21 cellular contexts compared by ENCODE assay signal in genomic region chr7:121766676-121767075, GRCh38.
DNase-seq lines count a peak whose midpoint lies in the region; ATAC-seq, FAIRE-seq and TF ChIP-seq lines count a peak whose summit lies in the region.
"Had no signal": no experiment of that assay in that cellular context is flagged by ENCODE, and none has a peak within 500 bp of the region (broad histone marks: within the 10 kb centered on the region; RNA-seq: fewer than 3 reads in every experiment).

No MANE protein-coding gene starts in this region.

- no peak for FAIRE-seq in A549 (lab: Jason Lieb, UNC)
- no peak for FAIRE-seq in H1 (lab: Jason Lieb, UNC)
- FAIRE-seq: D721Med, G401.6, GM12891, GM19239 had no signal

- H4K8ac ChIP-seq in IMR-90 (ENCODE audit: low read depth in 2 of 2, low read length in 2 of 2) (no peak overlapping the region), H1 (ENCODE audit: extremely low read depth, insufficient read depth, low read length) (no peak overlapping the region), neuronal stem cell (ENCODE audit: low read depth, low read length) (no peak overlapping the region)

- TF ChIP-seq CTCF in A549 (IDR thresholded peaks at IDR 0.05) (no peak), IMR-90 (conservative IDR thresholded peaks at IDR 0.05; ENCODE audit: low read depth, low read length) (no peak), H1 (IDR thresholded peaks at IDR 0.05; ENCODE audit: control extremely low read depth in 1 of 3, insufficient read depth in 1 of 3, low read depth in 1 of 3, low read length in 3 of 3) (no peak), gastrocnemius medialis (IDR thresholded peaks at IDR 0.05 in 4 of 5, conservative IDR thresholded peaks at IDR 0.05 in 1 of 5) (no peak)

- no peak overlapping the region for H3K4me3 ChIP-seq in A549
- H3K4me3 ChIP-seq in IMR-90 (ENCODE audit: insufficient read depth, low read depth, low read length) = no peak overlapping the region
- no peak overlapping the region for H3K4me3 ChIP-seq in H1 (ENCODE audit: extremely low read depth in 1 of 4, insufficient read depth in 2 of 4, low read depth in 3 of 4, low read length in 4 of 4)
- H3K4me3 ChIP-seq in neuronal stem cell (ENCODE audit: low read length in 2 of 2) = no peak overlapping the region
- no peak overlapping the region for H3K4me3 ChIP-seq in gastrocnemius medialis
- H3K4me3 ChIP-seq: BLaER1 treated with 17β-estradiol and CSF1 and Interleukin-3, amounts not matched to agents 10 nM and 100 nM had no signal

- no peak overlapping the region for H4K5ac ChIP-seq in IMR-90 (ENCODE audit: low read depth, low read length)
- no peak overlapping the region for H4K5ac ChIP-seq in H1 (ENCODE audit: insufficient read length, low read depth, low read length)

- H3K9me3 ChIP-seq in A549 (no peaks in the 10 kb centered on the region), IMR-90 (ENCODE audit: control insufficient read depth, insufficient read depth, low read length) (no peaks in the 10 kb centered on the region), H1 (ENCODE audit: insufficient read depth in 2 of 2, low read depth in 1 of 2, low read length in 1 of 2) (no peaks in the 10 kb centered on the region), neuronal stem cell (replicated peaks in 1 of 2; ENCODE audit: control insufficient read depth in 2 of 2, insufficient read depth in 1 of 2, low read depth in 1 of 2, low read length in 2 of 2) (no peaks in the 10 kb centered on the region), gastrocnemius medialis (no peaks in the 10 kb centered on the region)
- H3K9me3 ChIP-seq: Caco-2 had no signal

- H3K4me1 ChIP-seq in A549 (no peaks in the 10 kb centered on the region), IMR-90 (ENCODE audit: control insufficient read depth, insufficient read depth, low read length) (no peaks in the 10 kb centered on the region), H1 (replicated peaks in 1 of 4; ENCODE audit: control insufficient read depth in 3 of 4, insufficient read depth in 4 of 4, low read length in 3 of 4) (no peaks in the 10 kb centered on the region), neuronal stem cell (ENCODE audit: control insufficient read depth in 2 of 2, insufficient read depth in 1 of 2, low read depth in 1 of 2, low read length in 2 of 2) (peaks cover 2% of the 10 kb centered on the region in 2 donors), gastrocnemius medialis (no peaks in the 10 kb centered on the region)
- H3K4me1 ChIP-seq: BLaER1 treated with 17β-estradiol and CSF1 and Interleukin-3, amounts not matched to agents 10 nM and 100 nM; Caco-2 had no signal

- DNase-seq in A549 (ENCODE audit: low read depth in 1 of 2, low spot score in 1 of 2) = no peak
- DNase-seq in IMR-90 = no peak
- no peak for DNase-seq in H1 (ENCODE audit: low read depth in 1 of 2, low spot score in 2 of 2)
- DNase-seq in neuronal stem cell (ENCODE audit: low spot score) = no peak
- DNase-seq in gastrocnemius medialis = no peak
- no peak for DNase-seq in foreskin melanocyte
- no peak for DNase-seq in globus pallidus (ENCODE audit: low spot score)
- DNase-seq: 8988T; AML-193; Caco-2; Calu3; CD4-positive, alpha-beta T cell; CD8-positive, alpha-beta T cell; DMS79 treated with DMSO at 0.1 percent for 48 hours; GF-D8 had no signal

- H4K20me1 ChIP-seq in IMR-90 (ENCODE audit: insufficient read depth, low read length) (no peaks in the 10 kb centered on the region), H1 (replicated peaks in 1 of 2; ENCODE audit: control insufficient read depth in 1 of 2, insufficient read depth in 2 of 2, low read length in 2 of 2) (no peaks in the 10 kb centered on the region)
- H4K20me1 ChIP-seq: BLaER1 treated with 17β-estradiol and CSF1 and Interleukin-3, amounts not matched to agents 10 nM and 100 nM had no signal

- H3K27me3 ChIP-seq in IMR-90 (ENCODE audit: control insufficient read depth, insufficient read depth, low read length) = no peaks in the 10 kb centered on the region
- peaks cover 0 to 1% (median 0%) of the 10 kb centered on the region in 4 experiments; a peak in 1 of 7 replicates for H3K27me3 ChIP-seq in H1 (replicated peaks in 1 of 4; ENCODE audit: control insufficient read depth in 3 of 4, extremely low read depth in 1 of 4, insufficient read depth in 3 of 4, low read length in 3 of 4)
- no peaks in the 10 kb centered on the region for H3K27me3 ChIP-seq in neuronal stem cell (ENCODE audit: control insufficient read depth in 3 of 3, insufficient read depth in 3 of 3, low read depth in 1 of 3, low read length in 3 of 3)
- no peaks in the 10 kb centered on the region for H3K27me3 ChIP-seq in gastrocnemius medialis
- H3K27me3 ChIP-seq: BLaER1 treated with 17β-estradiol and CSF1 and Interleukin-3, amounts not matched to agents 10 nM and 100 nM had no signal

- TF ChIP-seq RAD21 in A549 (conservative IDR thresholded peaks at IDR 0.05 in 1 of 2, IDR thresholded peaks at IDR 0.05 in 1 of 2) (no peak), IMR-90 (IDR thresholded peaks at IDR 0.05; ENCODE audit: low read length) (no peak), H1 (IDR thresholded peaks at IDR 0.05 in 1 of 2, conservative IDR thresholded peaks at IDR 0.05 in 1 of 2; ENCODE audit: low read depth in 2 of 2, low read length in 2 of 2) (no peak)

- dilution Hi-C loops in IMR-90 (cut with HindIII; ENCODE audit: low sequenced_read_pairs, unreplicated experiment) = no loop called here

- intact Hi-C loops in IMR-90 (cut with micrococcal nuclease) = no loop called here
- intact Hi-C loops in gastrocnemius medialis (cut with DNase I; ENCODE audit: low total_unique reads) = no loop called here

- H3K14ac ChIP-seq in IMR-90 (replicated peaks; ENCODE audit: low read depth, low read length) = no peak overlapping the region
- no peak overlapping the region for H3K14ac ChIP-seq in H1 (ENCODE audit: insufficient read length)
- H3K14ac ChIP-seq in neuronal stem cell (ENCODE audit: low read length) = no peak overlapping the region

- H2BK15ac ChIP-seq in IMR-90 (ENCODE audit: low read depth, low read length) = no peak overlapping the region
- H2BK15ac ChIP-seq in H1 (ENCODE audit: low read length) = no peak overlapping the region
- no peak overlapping the region for H2BK15ac ChIP-seq in neuronal stem cell (ENCODE audit: low read length)

- CTCF ChIA-PET in A549 (lab: Yijun Ruan, JAX) = no interaction called here
- CTCF ChIA-PET in IMR-90 (lab: Yijun Ruan, JAX) = interaction anchor here (0.6 kb wide), 2 partner anchors 58 to 302 kb away, joined by 3 to 7 read pairs; no protein-coding TSS in a partner anchor
- CTCF ChIA-PET in H1 (lab: Charles Lee; ENCODE audit: partially characterized antibody) = no interaction called here

- H2AK5ac ChIP-seq in IMR-90 (ENCODE audit: low read depth, low read length) = no peak overlapping the region
- no peak overlapping the region for H2AK5ac ChIP-seq in H1 (ENCODE audit: low read depth, low read length)
- H2AK5ac ChIP-seq in neuronal stem cell (ENCODE audit: low read depth, low read length) = no peak overlapping the region

- no peak overlapping the region for H3K23ac ChIP-seq in IMR-90 (ENCODE audit: low read depth, low read length)
- no peak overlapping the region for H3K23ac ChIP-seq in H1 (ENCODE audit: insufficient read length)
- H3K23ac ChIP-seq in neuronal stem cell (ENCODE audit: low read depth, low read length, poor library complexity) = no peak overlapping the region

- POLR2A ChIA-PET in A549 (lab: Yijun Ruan, JAX) = no interaction called here
- POLR2A ChIA-PET in IMR-90 (lab: Charles Lee; ENCODE audit: unreplicated experiment) = interaction anchor here (0.7 kb wide), 1 partner anchor 103 kb away, joined by 7 read pairs; no protein-coding TSS in a partner anchor
- POLR2A ChIA-PET in H1 (lab: Charles Lee; ENCODE audit: partially characterized antibody) = no interaction called here

- H2AK9ac ChIP-seq in IMR-90 (replicated peaks; ENCODE audit: low read depth, low read length, poor library complexity) = no peak overlapping the region

- no peaks in the 10 kb centered on the region for H3K79me2 ChIP-seq in H1 (ENCODE audit: control insufficient read depth in 1 of 2, insufficient read depth in 2 of 2, low read length in 2 of 2)

- H2BK5ac ChIP-seq in IMR-90 (ENCODE audit: low read depth, low read length, poor library complexity, severe bottlenecking) = no peak overlapping the region
- H2BK5ac ChIP-seq in H1 (ENCODE audit: low read depth, low read length) = no peak overlapping the region
- no peak overlapping the region for H2BK5ac ChIP-seq in neuronal stem cell (ENCODE audit: low read length)

- H2AFZ ChIP-seq in IMR-90 (replicated peaks; ENCODE audit: low read length, poor library complexity) (no peak overlapping the region), H1 (ENCODE audit: low read length) (no peak overlapping the region), neuronal stem cell (ENCODE audit: low read length) (peak overlapping the region; percentile 21)

- TF ChIP-seq EP300 in A549 (IDR thresholded peaks at IDR 0.05) (no peak), H1 (IDR thresholded peaks at IDR 0.05; ENCODE audit: borderline replicate concordance in 1 of 2, low read depth in 2 of 2, low read length in 2 of 2) (no peak)

- H2BK12ac ChIP-seq in H1 (ENCODE audit: low read depth, low read length) (no peak overlapping the region), neuronal stem cell (ENCODE audit: low read length) (no peak overlapping the region)

- H3K4ac ChIP-seq in IMR-90 (ENCODE audit: low read depth, low read length) (no peak overlapping the region), H1 (replicated peaks; ENCODE audit: insufficient read length, low read depth, low read length) (no peak overlapping the region), neuronal stem cell (ENCODE audit: low read length) (no peak overlapping the region)

- H3K36me3 ChIP-seq in IMR-90 (ENCODE audit: control insufficient read depth, insufficient read depth, low read length) (no peaks in the 10 kb centered on the region), H1 (ENCODE audit: control insufficient read depth in 2 of 4, insufficient read depth in 4 of 4, low read length in 3 of 4) (no peaks in the 10 kb centered on the region), neuronal stem cell (replicated peaks in 1 of 2; ENCODE audit: control insufficient read depth in 2 of 2, insufficient read depth in 2 of 2, low read length in 2 of 2) (no peaks in the 10 kb centered on the region), gastrocnemius medialis (no peaks in the 10 kb centered on the region)
- H3K36me3 ChIP-seq: BLaER1 treated with 17β-estradiol and CSF1 and Interleukin-3, amounts not matched to agents 10 nM and 100 nM had no signal

- H2BK20ac ChIP-seq in IMR-90 (ENCODE audit: low read depth, low read length) (no peak overlapping the region), H1 (ENCODE audit: low read length) (no peak overlapping the region)

- 6% methylated on average over 1 of the region's 1 CpG for WGBS in A549 (ENCODE audit: missing lambda C conversion rate)
- WGBS in IMR-90 (ENCODE audit: extremely low coverage in 2 of 2, insufficient read length in 1 of 2), 2 experiments = no CpG with 5 or more reads among the region's 1 CpG
- whole genome bisulfite sequencing in H1 (ENCODE audit: extremely low coverage in 1 of 2, insufficient coverage in 1 of 2, insufficient read length in 1 of 2, insufficient replicate concordance in 2 of 2, low coverage in 1 of 2, low lambda C conversion rate in 2 of 2, missing lambda C conversion rate in 1 of 2), 2 experiments = 89% methylated on average over 1 of the region's 1 CpG; no CpG with 5 or more reads in 1 of the 2 experiments
- WGBS in neuronal stem cell (ENCODE audit: extremely low coverage in 2 of 2, insufficient read length in 2 of 2, insufficient replicate concordance in 1 of 2), 2 donors = no CpG with 5 or more reads among the region's 1 CpG

- H3K56ac ChIP-seq in IMR-90 (ENCODE audit: extremely low read depth, insufficient read depth, low read length) (no peak overlapping the region), H1 (replicated peaks; ENCODE audit: insufficient read length, low read depth, low read length) (no peak overlapping the region)

- no peaks in the 10 kb centered on the region for H3K79me1 ChIP-seq in IMR-90 (ENCODE audit: low read depth in 1 of 2, low read length in 2 of 2)
- no peaks in the 10 kb centered on the region for H3K79me1 ChIP-seq in H1 (ENCODE audit: low read depth, low read length)
- no peaks in the 10 kb centered on the region for H3K79me1 ChIP-seq in neuronal stem cell (ENCODE audit: low read depth, low read length)

- H2BK120ac ChIP-seq in IMR-90 (ENCODE audit: low read depth, low read length) (no peak overlapping the region), H1 (replicated peaks; ENCODE audit: low read depth, low read length) (no peak overlapping the region), neuronal stem cell (ENCODE audit: low read depth, low read length) (no peak overlapping the region)

- no TSS peak for BruUV-seq in IMR-90 (replicated peaks; lab: Mats Ljungman, UMichigan)

- in situ Hi-C loops in IMR-90 (cut with MboI; ENCODE audit: low sequenced_read_pairs) = no loop called here
- in situ Hi-C loops in gastrocnemius medialis (cut with MboI; ENCODE audit: low sequenced_read_pairs in 4 of 4) = no loop called here

- H3K4me2 ChIP-seq in A549 = no peak overlapping the region
- no peak overlapping the region for H3K4me2 ChIP-seq in IMR-90 (ENCODE audit: low read depth, low read length)
- H3K4me2 ChIP-seq in H1 (ENCODE audit: insufficient read depth in 1 of 2, low read depth in 2 of 2, low read length in 2 of 2) = no peak overlapping the region
- no peak overlapping the region for H3K4me2 ChIP-seq in neuronal stem cell (ENCODE audit: insufficient read depth, low read length, poor library complexity, severe bottlenecking)
- H3K4me2 ChIP-seq: BLaER1 treated with 17β-estradiol and CSF1 and Interleukin-3, amounts not matched to agents 10 nM and 100 nM had no signal

- no peaks in the 10 kb centered on the region for H3K23me2 ChIP-seq in H1 (ENCODE audit: low read depth, low read length)

- H3K18ac ChIP-seq in IMR-90 (ENCODE audit: low read depth, low read length) = no peak overlapping the region
- H3K18ac ChIP-seq in H1 (ENCODE audit: extremely low read depth, low read length) = no peak overlapping the region
- no peak overlapping the region for H3K18ac ChIP-seq in neuronal stem cell (ENCODE audit: low read length)

- H4K91ac ChIP-seq in IMR-90 (ENCODE audit: insufficient read depth, low read depth, low read length) (no peak overlapping the region), H1 (replicated peaks; ENCODE audit: insufficient read length, low read length) (no peak overlapping the region), neuronal stem cell (ENCODE audit: low read depth, low read length, poor library complexity) (no peak overlapping the region)

- no peak for TF ChIP-seq POLR2A in A549 (IDR thresholded peaks at IDR 0.05; ENCODE audit: low read length)
- no peak for TF ChIP-seq POLR2A in IMR-90 (IDR thresholded peaks at IDR 0.05; ENCODE audit: low read depth, low read length)
- TF ChIP-seq POLR2A in H1 (IDR thresholded peaks at IDR 0.05; ENCODE audit: control extremely low read depth in 1 of 2, low read depth in 2 of 2, low read length in 2 of 2) = no peak
- no peak for TF ChIP-seq POLR2A in gastrocnemius medialis (IDR thresholded peaks at IDR 0.05)

- H3K9ac ChIP-seq in IMR-90 (ENCODE audit: low read depth, low read length) = no peak overlapping the region
- H3K9ac ChIP-seq in H1 (replicated peaks in 1 of 4; ENCODE audit: extremely low read depth in 1 of 4, low read depth in 3 of 4, low read length in 3 of 4) = no peak overlapping the region
- H3K9ac ChIP-seq in neuronal stem cell (ENCODE audit: low read depth, low read length, poor library complexity) = no peak overlapping the region
- H3K9ac ChIP-seq: BLaER1 treated with 17β-estradiol and CSF1 and Interleukin-3, amounts not matched to agents 10 nM and 100 nM had no signal

- no peaks in the 10 kb centered on the region for H3K9me1 ChIP-seq in IMR-90 (ENCODE audit: insufficient read depth, low read length)

- H3K27ac ChIP-seq in A549 = no peak overlapping the region
- H3K27ac ChIP-seq in IMR-90 (ENCODE audit: insufficient read depth, low read length) = no peak overlapping the region
- no peak overlapping the region for H3K27ac ChIP-seq in H1 (ENCODE audit: low read depth, low read length)
- no peak overlapping the region for H3K27ac ChIP-seq in neuronal stem cell (replicated peaks; ENCODE audit: low read length)
- H3K27ac ChIP-seq in gastrocnemius medialis = no peak overlapping the region
- H3K27ac ChIP-seq: BLaER1 treated with 17β-estradiol and CSF1 and Interleukin-3, amounts not matched to agents 10 nM and 100 nM; C4-2B had no signal

- ATAC-seq in A549 = no peak
- ATAC-seq in IMR-90 (ENCODE audit: low read depth) = no peak
- ATAC-seq in gastrocnemius medialis = no peak
- ATAC-seq: CD8-positive, alpha-beta T cell had no signal

Comparison
In these comparisons a context has a peak if more than half of its experiments do, and no peak if none do; other contexts are left out.
1. Of the 18 proteins assayed by ChIP-seq in both H1 and A549: peak only in H1: none; only in A549: none; in both: MAFK; in neither: 17.